ENCODE assay signal across 18 cellular contexts in the genomic region with DNA sequence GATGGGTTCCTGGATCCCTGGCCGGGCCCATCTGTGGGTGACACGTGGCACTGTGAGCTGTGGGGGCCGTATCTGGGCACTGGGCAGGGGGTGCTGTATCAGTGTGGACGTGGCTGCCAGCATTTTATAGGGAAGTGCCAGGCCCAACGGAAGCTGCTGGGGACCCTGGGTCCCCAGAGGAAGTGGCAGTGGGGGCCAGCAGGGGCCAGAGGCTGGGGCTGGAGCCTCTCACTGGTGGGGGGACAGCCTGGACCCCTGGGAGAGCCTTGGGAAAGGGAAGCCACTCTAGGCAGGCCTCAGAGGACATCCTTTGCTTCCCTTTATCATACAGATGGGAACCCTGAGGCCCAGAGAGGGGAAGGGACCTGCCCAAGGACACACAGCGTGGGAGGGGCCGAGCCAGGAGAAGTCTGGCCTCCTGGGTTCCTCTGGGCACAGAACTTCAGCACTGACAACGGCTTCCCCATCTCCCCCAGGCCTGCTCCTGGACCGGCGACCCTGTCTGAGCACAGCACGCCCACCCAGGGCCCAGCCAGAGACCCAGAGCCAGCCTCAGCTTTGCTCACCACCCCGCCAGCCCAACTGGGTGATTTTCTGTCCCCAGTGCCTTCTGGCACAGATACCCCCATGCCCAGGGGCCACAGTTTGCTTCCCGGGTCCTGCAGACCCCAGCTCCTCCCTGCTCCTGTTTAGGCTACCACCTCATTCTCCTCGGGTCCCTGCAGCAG. TPM values are rescaled to one million over a fixed set of nuclear protein-coding genes. Genes with fewer than 3 reads are reported as not detected.
"Had no signal": no experiment of that assay in that cellular context is flagged by ENCODE, and none has a peak within 500 bp of the region (broad histone marks: within the 10 kb centered on the region; RNA-seq: fewer than 3 reads in every experiment).

No MANE protein-coding gene starts in this region.

- H3K4me2 ChIP-seq: smooth muscle cell had no signal

- DNase-seq: colonic mucosa; effector CD8-positive, alpha-beta T cell; heart right ventricle; mammary epithelial cell; naive thymus-derived CD8-positive, alpha-beta T cell; nucleus accumbens; pancreas; stimulated activated CD4-positive, alpha-beta T cell treated with anti-CD3 and anti-CD28 coated beads, Interleukin-2, amount 100 ng/mL, for 48 hours; stimulated activated naive CD4-positive, alpha-beta T cell treated with Interleukin-2 at 50 U/mL for 16 hours; uterus had no signal

- ATAC-seq: esophagus mucosa; heart right ventricle; left lobe of liver; mucosa of descending colon; naive thymus-derived CD8-positive, alpha-beta T cell; pancreas; right cardiac atrium had no signal

- H3K36me3 ChIP-seq: colonic mucosa, heart right ventricle, pancreas, uterus had no signal

- H3K27ac ChIP-seq: colonic mucosa, heart right ventricle, pancreas, uterus had no signal

- H3K27me3 ChIP-seq: pancreas had no signal

- FAIRE-seq: endometrium, frontal cortex, pancreas had no signal

- H3K4me3 ChIP-seq: colonic mucosa, heart right ventricle, mucosa of descending colon, pancreas, smooth muscle cell, uterus had no signal

- H3K4me1 ChIP-seq: colonic mucosa, pancreas, uterus had no signal

- H3K9me3 ChIP-seq: colonic mucosa, mucosa of descending colon, pancreas, uterus had no signal

RNA-seq across cellular contexts. Expression of a gene that starts 15.5 kb away (rescaled TPM):
- total RNA-seq: mammary epithelial cell had no signal

RNA-seq across cellular contexts. Expression of a gene that starts 54.4 kb away (rescaled TPM):
- total RNA-seq: left lobe of liver; naive thymus-derived CD8-positive, alpha-beta T cell; progenitor cell of endocrine pancreas had no signal
- polyA plus RNA-seq: naive thymus-derived CD8-positive, alpha-beta T cell; pancreas had no signal
